ENCODE assay signal across 8 cellular contexts in genomic region chr17:40122944-40123810, GRCh38. TPM values are rescaled to one million over a fixed set of nuclear protein-coding genes. Genes with fewer than 3 reads are reported as not detected.
DNase-seq lines count a peak whose midpoint lies in the region; ATAC-seq and TF ChIP-seq lines count a peak whose summit lies in the region.

No MANE protein-coding gene starts in this region.

- TF ChIP-seq CTCF in GM10248 (IDR thresholded peaks at IDR 0.05; ENCODE audit: control extremely low read depth, extremely low read depth, low read depth, missing control alignments) (no peak), type B pancreatic cell (conservative IDR thresholded peaks at IDR 0.05) (peak; percentile 56)

- no peaks in the 10 kb centered on the region for H3K9me3 Mint-ChIP-seq in naive B cell
- H3K9me3 Mint-ChIP-seq in type B pancreatic cell, result no peaks in the 10 kb centered on the region

- CTCF ChIA-PET in GM10248 (lab: Yijun Ruan, JAX), result interaction anchor here (0.8 to 8.0 kb wide), 10 partner anchors 10 to 96 kb away, joined by 3 to 105 read pairs (median 5); partner anchors contain the start of gene CASC3

- no peaks in the 10 kb centered on the region for H3K27me3 Mint-ChIP-seq in naive B cell
- H3K27me3 Mint-ChIP-seq in type B pancreatic cell, result no peaks in the 10 kb centered on the region

- DNase-seq in GM10248 (ENCODE audit: extremely low spot score) (peak; percentile 66), NCI-H526 treated with DMSO at 0.1 percent for 48 hours (lab: John Stamatoyannopoulos, UW) (peak; percentile 69), erythroblast (lab: John Stamatoyannopoulos, UW) (peak; percentile 63 to 69), naive B cell (peak; percentile 43), type B pancreatic cell (ENCODE audit: extremely low spot score, unreplicated experiment) (peak; percentile 79), COLO829 (ENCODE audit: low spot score) (no peak)
- DNase-seq in activated CD8-positive, alpha-beta memory T cell treated with anti-CD3 and anti-CD28 coated beads, Interleukin-2, amount 50 U/mL, for 4 hours, result peak; percentile 47

- peak overlapping the region; percentile 88 to 99 (median 94) for H3K4me3 Mint-ChIP-seq in naive B cell
- peak overlapping the region; percentile 94 for H3K4me3 Mint-ChIP-seq in type B pancreatic cell

- H3K4me1 Mint-ChIP-seq in naive B cell (peaks cover 28 to 41% (median 34%) of the 10 kb centered on the region in 3 donors), type B pancreatic cell (ENCODE audit: unreplicated experiment) (peaks cover 18% of the 10 kb centered on the region)

- POLR2A ChIA-PET in GM10248 (lab: Yijun Ruan, JAX), result interaction anchor here (1.2 to 2.2 kb wide), 2 partner anchors 17 to 24 kb away, joined by 3 to 11 read pairs; partner anchors contain the start of gene CASC3

- TF ChIP-seq POLR2A in erythroblast (IDR thresholded peaks at IDR 0.05; ENCODE audit: low read length), result no peak

- H3K27ac Mint-ChIP-seq in naive B cell, result peak overlapping the region; percentile 46 to 95 (median 84)
- H3K27ac Mint-ChIP-seq in type B pancreatic cell, result peak overlapping the region; percentile 83

- ATAC-seq in HG02763 (IDR thresholded peaks at IDR 0.05; ENCODE audit: unreplicated experiment) (peak; percentile 18), naive B cell (ENCODE audit: low read depth in 2 of 2) (peak; percentile 26 to 35)

- peaks cover 0 to 4% of the 10 kb centered on the region in 2 donors for H3K36me3 Mint-ChIP-seq in naive B cell
- H3K36me3 Mint-ChIP-seq in type B pancreatic cell, result peaks cover 15% of the 10 kb centered on the region

RNA-seq across cellular contexts. Expression of gene MSL1, which starts 1.4 kb away (rescaled TPM):
- 10 to 100 TPM in 2 of 6 donors, 1 to 10 TPM in 4; 7.7 to 13.1 (median 9.2) TPM for polyA plus RNA-seq in naive B cell (ENCODE audit: low read depth in 6 of 6)
- total RNA-seq in type B pancreatic cell (ENCODE audit: low replicate concordance), result 86.3 and 128 TPM in 2 replicates

RNA-seq across cellular contexts. Expression of gene CASC3, which starts 17.2 kb away (rescaled TPM):
- polyA plus RNA-seq in naive B cell (ENCODE audit: low read depth in 6 of 6), result 10 to 100 TPM; 31.8 to 60.5 (median 44.5) TPM
- total RNA-seq in type B pancreatic cell (ENCODE audit: low replicate concordance), result 63.0 and 101 TPM in 2 replicates

RNA-seq across cellular contexts. Expression of gene NR1D1, which starts 22.8 kb away (rescaled TPM):
- 1 to 10 TPM in 5 of 6 donors, not detected in 1; 1.1 to 2.9 (median 2.1) TPM for polyA plus RNA-seq in naive B cell (ENCODE audit: low read depth in 6 of 6)
- 5.7 and 9.5 TPM in 2 replicates for total RNA-seq in type B pancreatic cell (ENCODE audit: low replicate concordance)

RNA-seq across cellular contexts. Expression of gene RAPGEFL1, which starts 54.1 kb away (rescaled TPM):
- under 1 TPM in 4 of 6 donors, not detected in 2; 0.10 to 0.56 (median 0.43) TPM for polyA plus RNA-seq in naive B cell (ENCODE audit: low read depth in 6 of 6)
- total RNA-seq in type B pancreatic cell (ENCODE audit: low replicate concordance), result 9.9 and 18.6 TPM in 2 replicates
